Comparison of ENCODE assay signal across 1 cellular context in genomic region chr7:93889261-93889660, GRCh38.
TF ChIP-seq lines count a peak whose summit lies in the region.

No MANE protein-coding gene starts in this region.

TF ChIP-seq in IMR-90, 13 proteins besides CTCF, POLR2A, EP300 and RAD21:
- 0 out of 2 replicates have a peak, but pooled peaks have one; percentile 3 for TF ChIP-seq FOS (IDR thresholded peaks at IDR 0.05; ENCODE audit: low read depth, low read length)
- no peak for TF ChIP-seq MXI1 (IDR thresholded peaks at IDR 0.05; ENCODE audit: borderline replicate concordance, low read depth, low read length)
- TF ChIP-seq CHD1 (IDR thresholded peaks at IDR 0.05; ENCODE audit: low read depth, low read length), result 0 out of 2 replicates have a peak, but pooled peaks have one; percentile 8
- TF ChIP-seq MAFK (IDR thresholded peaks at IDR 0.05; ENCODE audit: low read depth, low read length), result peak; percentile 34
